Comparison of ENCODE assay signal across 13 cellular contexts in genomic region chr14:103491691-103492090, GRCh38.
"Had no signal": no experiment of that assay in that cellular context is flagged by ENCODE, and none has a peak within 500 bp of the region (broad histone marks: within the 10 kb centered on the region; RNA-seq: fewer than 3 reads in every experiment).

No MANE protein-coding gene starts in this region.

- H3K27ac ChIP-seq: body of pancreas, coronary artery, ovary had no signal

- H3K4me3 Mint-ChIP-seq: activated B cell treated with CpG ODN at 0.5 μM for 24 hours; activated naive CD4-positive, alpha-beta T cell treated with anti-CD3 and anti-CD28 coated beads, Interleukin-2, amount 10 ng/mL, durations not matched to agents 7 days and 5 days; stimulated activated effector memory CD8-positive, alpha-beta T cell treated with anti-CD3 and anti-CD28 coated beads, Interleukin-12 subunit alpha, Interleukin-12 subunit beta, amount 100 ng/mL, for 72 hours had no signal

- DNase-seq: activated B cell treated with CpG ODN at 0.5 μM for 24 hours; activated CD4-positive, alpha-beta T cell treated with anti-CD3 and anti-CD28 coated beads for 48 hours; activated CD8-positive, alpha-beta memory T cell treated with anti-CD3 and anti-CD28 coated beads for 24 hours; activated naive CD4-positive, alpha-beta T cell treated with anti-CD3 and anti-CD28 coated beads, Interleukin-2, amount 10 ng/mL, durations not matched to agents 7 days and 5 days; amniotic stem cell; body of pancreas; central memory CD4-positive, alpha-beta T cell; left ventricle myocardium inferior; ovary; stimulated activated CD4-positive, alpha-beta T cell treated with anti-CD3 and anti-CD28 coated beads, Interleukin-12 subunit alpha, Interleukin-12 subunit beta, amount 100 ng/mL, for 4 hours; tibial artery had no signal

- H3K36me3 ChIP-seq: ovary had no signal

- H3K27ac Mint-ChIP-seq: activated B cell treated with CpG ODN at 0.5 μM for 24 hours; activated naive CD4-positive, alpha-beta T cell treated with anti-CD3 and anti-CD28 coated beads, Interleukin-2, amount 10 ng/mL, durations not matched to agents 7 days and 5 days; stimulated activated effector memory CD8-positive, alpha-beta T cell treated with anti-CD3 and anti-CD28 coated beads, Interleukin-12 subunit alpha, Interleukin-12 subunit beta, amount 100 ng/mL, for 72 hours had no signal

- H3K27me3 ChIP-seq: body of pancreas, ovary, tibial artery had no signal

- H3K9me3 ChIP-seq: body of pancreas, left ventricle myocardium inferior, ovary, tibial artery had no signal

- H3K4me3 ChIP-seq: body of pancreas, coronary artery, left ventricle myocardium inferior, ovary, tibial artery had no signal

- H3K27me3 Mint-ChIP-seq: activated B cell treated with CpG ODN at 0.5 μM for 24 hours; activated naive CD4-positive, alpha-beta T cell treated with anti-CD3 and anti-CD28 coated beads, Interleukin-2, amount 10 ng/mL, durations not matched to agents 7 days and 5 days had no signal

- ATAC-seq: body of pancreas; stimulated activated effector memory CD8-positive, alpha-beta T cell treated with anti-CD3 and anti-CD28 coated beads, Interleukin-12 subunit alpha, Interleukin-12 subunit beta, amount 100 ng/mL, for 72 hours had no signal

- H3K4me1 Mint-ChIP-seq: activated B cell treated with CpG ODN at 0.5 μM for 24 hours; activated naive CD4-positive, alpha-beta T cell treated with anti-CD3 and anti-CD28 coated beads, Interleukin-2, amount 10 ng/mL, durations not matched to agents 7 days and 5 days; stimulated activated effector memory CD8-positive, alpha-beta T cell treated with anti-CD3 and anti-CD28 coated beads, Interleukin-12 subunit alpha, Interleukin-12 subunit beta, amount 100 ng/mL, for 72 hours had no signal

- H3K9me3 Mint-ChIP-seq: activated B cell treated with CpG ODN at 0.5 μM for 24 hours; activated naive CD4-positive, alpha-beta T cell treated with anti-CD3 and anti-CD28 coated beads, Interleukin-2, amount 10 ng/mL, durations not matched to agents 7 days and 5 days; stimulated activated effector memory CD8-positive, alpha-beta T cell treated with anti-CD3 and anti-CD28 coated beads, Interleukin-12 subunit alpha, Interleukin-12 subunit beta, amount 100 ng/mL, for 72 hours had no signal

- H3K4me1 ChIP-seq: body of pancreas had no signal
